Comparison of ENCODE assay signal across 1 cellular context in genomic region chr9:132404228-132404881, GRCh38.
TF ChIP-seq lines count a peak whose summit lies in the region.

No MANE protein-coding gene starts in this region.

TF ChIP-seq in GM23338, 12 proteins besides CTCF, POLR2A, EP300 and RAD21 (continued from another document):
- TF ChIP-seq ZNF462 (CRISPR knock-in tag; IDR thresholded peaks at IDR 0.05), result no peak
- TF ChIP-seq POLR2AphosphoS5 (IDR thresholded peaks at IDR 0.05; ENCODE audit: low read depth), result no peak
- no peak for TF ChIP-seq CREB1 (CRISPR knock-in tag; IDR thresholded peaks at IDR 0.05; ENCODE audit: low read depth)
- TF ChIP-seq, protein P1, sequence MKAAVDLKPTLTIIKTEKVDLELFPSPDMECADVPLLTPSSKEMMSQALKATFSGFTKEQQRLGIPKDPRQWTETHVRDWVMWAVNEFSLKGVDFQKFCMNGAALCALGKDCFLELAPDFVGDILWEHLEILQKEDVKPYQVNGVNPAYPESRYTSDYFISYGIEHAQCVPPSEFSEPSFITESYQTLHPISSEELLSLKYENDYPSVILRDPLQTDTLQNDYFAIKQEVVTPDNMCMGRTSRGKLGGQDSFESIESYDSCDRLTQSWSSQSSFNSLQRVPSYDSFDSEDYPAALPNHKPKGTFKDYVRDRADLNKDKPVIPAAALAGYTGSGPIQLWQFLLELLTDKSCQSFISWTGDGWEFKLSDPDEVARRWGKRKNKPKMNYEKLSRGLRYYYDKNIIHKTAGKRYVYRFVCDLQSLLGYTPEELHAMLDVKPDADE (IDR thresholded peaks at IDR 0.05), result no peak
- no peak for TF ChIP-seq REST (IDR thresholded peaks at IDR 0.05; ENCODE audit: unreplicated experiment)
- no peak for TF ChIP-seq NANOG (IDR thresholded peaks at IDR 0.05; ENCODE audit: borderline replicate concordance)
- no peak for TF ChIP-seq ZNF114 (CRISPR knock-in tag; IDR thresholded peaks at IDR 0.05)
- no peak for TF ChIP-seq EZH2 (IDR thresholded peaks at IDR 0.05; ENCODE audit: low read depth, unreplicated experiment)
- TF ChIP-seq JUNB (IDR thresholded peaks at IDR 0.05; ENCODE audit: unreplicated experiment), result no peak
